ENCODE assay signal across 17 cellular contexts in the genomic region with DNA sequence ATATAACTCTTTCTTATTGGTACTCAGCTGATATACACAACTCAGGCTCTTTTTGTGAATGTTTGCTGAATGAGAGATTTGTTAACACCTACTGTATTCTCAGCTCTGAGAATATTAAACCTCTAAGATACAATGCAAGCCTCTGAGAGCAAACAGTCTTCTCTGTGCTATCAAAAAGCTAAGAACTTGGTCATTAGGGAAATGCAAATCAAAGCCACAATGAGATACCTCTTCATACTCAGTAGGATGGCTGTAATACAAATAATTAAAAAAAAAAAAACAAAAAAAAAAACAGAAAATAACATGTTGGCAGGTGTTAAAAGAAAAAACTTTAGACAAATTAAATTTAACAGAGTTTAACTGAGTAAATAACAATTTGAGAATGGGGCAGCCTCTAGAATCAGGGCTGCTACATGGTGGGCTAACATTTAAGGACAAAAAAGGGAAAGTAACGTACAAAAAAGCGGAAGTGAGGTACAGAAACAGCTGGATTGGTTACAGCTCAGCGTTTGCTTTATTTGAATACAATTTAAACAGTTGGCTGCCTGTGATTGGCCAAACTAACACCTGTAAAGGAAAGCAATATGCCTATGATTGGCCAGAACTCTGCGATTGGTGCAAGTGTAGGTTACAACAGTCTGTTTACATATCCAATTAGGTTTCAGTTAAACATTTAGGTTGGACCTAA.
"Had no signal": no experiment of that assay in that cellular context is flagged by ENCODE, and none has a peak within 500 bp of the region (broad histone marks: within the 10 kb centered on the region; RNA-seq: fewer than 3 reads in every experiment).

No MANE protein-coding gene starts in this region.

- FAIRE-seq: islet of Langerhans had no signal

- H3K27me3 Mint-ChIP-seq: naive thymus-derived CD4-positive, alpha-beta T cell; stimulated activated naive B cell treated with anti-CD40 and anti-IgM and Interleukin-4, amounts not matched to agents 10 μg/mL and 1 μg/mL and 100 μg/mL, for 72 hours; stimulated activated naive CD8-positive, alpha-beta T cell treated with anti-CD3 and anti-CD28 coated beads, Interleukin-15, amount 100 ng/mL, for 72 hours had no signal

- H3K9me3 Mint-ChIP-seq: naive thymus-derived CD4-positive, alpha-beta T cell; stimulated activated naive B cell treated with anti-CD40 and anti-IgM and Interleukin-4, amounts not matched to agents 10 μg/mL and 1 μg/mL and 100 μg/mL, for 72 hours; stimulated activated naive CD8-positive, alpha-beta T cell treated with anti-CD3 and anti-CD28 coated beads, Interleukin-15, amount 100 ng/mL, for 72 hours had no signal

- ATAC-seq: gastrocnemius medialis; heart right ventricle; naive thymus-derived CD4-positive, alpha-beta T cell; sciatic nerve; stimulated activated naive B cell treated with anti-CD40 and anti-IgM and Interleukin-4, amounts not matched to agents 10 μg/mL and 1 μg/mL and 100 μg/mL, for 72 hours; stimulated activated naive CD8-positive, alpha-beta T cell treated with anti-CD3 and anti-CD28 coated beads, Interleukin-15, amount 100 ng/mL, for 72 hours; upper lobe of right lung had no signal

- H3K4me3 Mint-ChIP-seq: naive thymus-derived CD4-positive, alpha-beta T cell; stimulated activated naive B cell treated with anti-CD40 and anti-IgM and Interleukin-4, amounts not matched to agents 10 μg/mL and 1 μg/mL and 100 μg/mL, for 72 hours; stimulated activated naive CD8-positive, alpha-beta T cell treated with anti-CD3 and anti-CD28 coated beads, Interleukin-15, amount 100 ng/mL, for 72 hours had no signal

- DNase-seq: effector memory CD4-positive, alpha-beta T cell; gastrocnemius medialis; heart right ventricle; hypothalamus; kidney glomerular epithelial cell; naive thymus-derived CD4-positive, alpha-beta T cell; posterior cingulate gyrus; spleen; stimulated activated CD4-positive, alpha-beta T cell treated with anti-CD3 and anti-CD28 coated beads, Interleukin-15, amount 100 ng/mL, for 24 hours; stimulated activated CD4-positive, alpha-beta T cell treated with anti-CD3 and anti-CD28 coated beads, Interleukin-1b, Interleukin-23, amount 100 ng/mL, for 48 hours; stimulated activated CD4-positive, alpha-beta T cell treated with anti-CD3 and anti-CD28 coated beads, Interleukin-4, amount 100 ng/mL, for 24 hours; stimulated activated naive B cell treated with anti-CD40 and anti-IgM and Interleukin-4, amounts not matched to agents 10 μg/mL and 1 μg/mL and 100 μg/mL, for 72 hours; stimulated activated naive CD8-positive, alpha-beta T cell treated with anti-CD3 and anti-CD28 coated beads, Interleukin-15, amount 100 ng/mL, for 72 hours; testis; upper lobe of right lung had no signal

- H3K27ac Mint-ChIP-seq: naive thymus-derived CD4-positive, alpha-beta T cell; stimulated activated naive B cell treated with anti-CD40 and anti-IgM and Interleukin-4, amounts not matched to agents 10 μg/mL and 1 μg/mL and 100 μg/mL, for 72 hours; stimulated activated naive CD8-positive, alpha-beta T cell treated with anti-CD3 and anti-CD28 coated beads, Interleukin-15, amount 100 ng/mL, for 72 hours had no signal
